Comparison of ENCODE assay signal across 8 cellular contexts in the genomic region with DNA sequence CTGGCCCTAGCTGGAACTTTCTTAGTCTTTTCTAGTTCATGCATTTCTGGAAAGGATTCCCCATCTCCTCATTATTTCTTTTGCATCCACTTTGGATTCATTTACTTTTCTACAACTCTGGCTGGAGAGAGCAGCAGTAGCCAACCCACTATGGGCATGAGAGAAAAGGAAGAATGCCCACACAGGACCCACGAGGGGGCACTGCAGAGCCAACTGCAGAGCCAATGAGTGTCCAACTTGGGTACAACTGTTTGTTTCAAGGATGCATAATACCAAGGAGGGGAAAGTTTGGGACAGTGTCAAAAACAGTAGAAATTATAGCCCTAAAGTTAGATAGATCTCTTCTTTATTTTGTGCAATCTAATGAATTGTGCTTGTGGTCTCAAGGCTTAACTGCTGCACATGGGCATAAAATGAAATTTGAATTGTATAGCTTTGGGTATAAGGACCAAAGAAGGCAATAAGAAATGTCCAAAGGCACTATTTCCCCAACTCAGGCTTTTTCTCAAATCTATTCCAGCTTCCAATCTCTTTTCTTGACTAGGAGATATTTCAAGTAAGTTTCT.
DNase-seq lines count a peak whose midpoint lies in the region; ATAC-seq and TF ChIP-seq lines count a peak whose summit lies in the region.

No MANE protein-coding gene starts in this region.

- peaks cover 6% of the 10 kb centered on the region; the same call in 1 of the 2 replicates for H3K4me1 ChIP-seq in GM23248 (ENCODE audit: insufficient read depth)

- no peak overlapping the region for H3K27ac Mint-ChIP-seq in naive thymus-derived CD8-positive, alpha-beta T cell

- CTCF ChIA-PET in BJ (lab: Yijun Ruan, JAX) = interaction anchor here (0.7 to 5.9 kb wide), 11 partner anchors 9 to 279 kb away, joined by 3 to 61 read pairs (median 4); a partner anchor contains a TSS

- 0 out of 2 replicates have a peak, but pooled peaks cover 3% of the 10 kb centered on the region for H3F3A ChIP-seq in GM23248 (ENCODE audit: insufficient read depth)

- H3K27ac ChIP-seq in GM23248 = no peak overlapping the region

- H3K4me1 Mint-ChIP-seq in naive thymus-derived CD8-positive, alpha-beta T cell = no peaks in the 10 kb centered on the region

- no peak overlapping the region for H2AFZ ChIP-seq in GM23248

- ATAC-seq in SK-N-SH treated with all-trans-retinoic acid at 6 μM for 48 hours = peak; percentile 59
- ATAC-seq in naive thymus-derived CD8-positive, alpha-beta T cell = no peak

- H3K36me3 ChIP-seq in BJ (ENCODE audit: control insufficient read depth, insufficient read depth, low read length) = no peaks in the 10 kb centered on the region
- H3K36me3 ChIP-seq in GM23248 (ENCODE audit: low read depth) = no peaks in the 10 kb centered on the region

- H3K9me2 ChIP-seq in GM23248 (ENCODE audit: insufficient read depth) = no peaks in the 10 kb centered on the region

- H3K27me3 ChIP-seq in BJ (ENCODE audit: control insufficient read depth, insufficient read depth, low read length) (no peaks in the 10 kb centered on the region), GM23248 (replicated peaks; ENCODE audit: insufficient read depth) (no peaks in the 10 kb centered on the region)

- no peaks in the 10 kb centered on the region for H4K20me1 ChIP-seq in GM23248 (ENCODE audit: insufficient read depth)

- 33 to 39% methylated on average over 1 of the region's 1 CpG for WGBS in GM23248 (ENCODE audit: low coverage in 1 of 2, low lambda C conversion rate in 2 of 2, missing lambda C conversion rate in 2 of 2), 2 experiments

- no peak for DNase-seq in BJ (ENCODE audit: low read depth)
- peak; percentile 53 for DNase-seq in GM23248
- peak; percentile 10 for DNase-seq in kidney glomerular epithelial cell (lab: John Stamatoyannopoulos, UW)
- no peak for DNase-seq in naive thymus-derived CD8-positive, alpha-beta T cell
- no peak for DNase-seq in effector CD8-positive, alpha-beta T cell (lab: John Stamatoyannopoulos, UW)
- no peak for DNase-seq in activated effector memory CD4-positive, alpha-beta T cell treated with Interleukin-2 at 50 U/mL for 16 hours
- DNase-seq in cortex of kidney (lab: John Stamatoyannopoulos, UW) = no peak

- no peaks in the 10 kb centered on the region for H3K36me3 Mint-ChIP-seq in naive thymus-derived CD8-positive, alpha-beta T cell

- H3K27me3 Mint-ChIP-seq in naive thymus-derived CD8-positive, alpha-beta T cell = peaks cover 0 to 9% (median 1%) of the 10 kb centered on the region in 5 donors

- peaks cover 0 to 31% (median 2%) of the 10 kb centered on the region in 9 donors for H3K9me3 Mint-ChIP-seq in naive thymus-derived CD8-positive, alpha-beta T cell

- no peak overlapping the region for H3K4me3 Mint-ChIP-seq in naive thymus-derived CD8-positive, alpha-beta T cell

- H3K9ac ChIP-seq in GM23248 = no peak overlapping the region

- H3K79me2 ChIP-seq in GM23248 (ENCODE audit: insufficient read depth) = peaks cover 4% of the 10 kb centered on the region; the same call in 1 of the 2 replicates

- POLR2A ChIA-PET in BJ (lab: Charles Lee) = no interaction called here
- POLR2A ChIA-PET in naive thymus-derived CD8-positive, alpha-beta T cell (lab: Charles Lee) = no interaction called here

- no peak overlapping the region for H3K4me2 ChIP-seq in GM23248 (ENCODE audit: unreplicated experiment)

- in situ Hi-C loops in GM23248 (cut with MboI) = no loop called here

- H3K4me3 ChIP-seq in BJ (ENCODE audit: low read depth, low read length) = no peak overlapping the region
- no peak overlapping the region for H3K4me3 ChIP-seq in GM23248

- no peaks in the 10 kb centered on the region for H3K9me3 ChIP-seq in GM23248 (ENCODE audit: low read depth)

- TF ChIP-seq CTCF in BJ (IDR thresholded peaks at IDR 0.05; ENCODE audit: insufficient read depth, low read depth, low read length) = peak; percentile 44

TF ChIP-seq in SK-N-SH treated with all-trans-retinoic acid at 6 μM for 48 hours, 23 proteins besides CTCF, POLR2A, EP300 and RAD21:
- TF ChIP-seq ARNTL (CRISPR knock-in tag; IDR thresholded peaks at IDR 0.05; ENCODE audit: borderline replicate concordance, low read depth) (no peak), BACH2 (CRISPR knock-in tag; IDR thresholded peaks at IDR 0.05; ENCODE audit: borderline replicate concordance) (no peak), ESRRG (CRISPR knock-in tag; IDR thresholded peaks at IDR 0.05) (no peak), ISL1 (CRISPR knock-in tag; IDR thresholded peaks at IDR 0.05) (no peak), ZC3H10 (CRISPR knock-in tag; IDR thresholded peaks at IDR 0.05) (no peak), ZNF70 (CRISPR knock-in tag; IDR thresholded peaks at IDR 0.05) (no peak), CSDC2 (CRISPR knock-in tag; IDR thresholded peaks at IDR 0.05) (no peak), RARB (CRISPR knock-in tag; IDR thresholded peaks at IDR 0.05) (no peak), OSR1 (CRISPR knock-in tag; IDR thresholded peaks at IDR 0.05) (no peak), TOX (CRISPR knock-in tag; IDR thresholded peaks at IDR 0.05; ENCODE audit: borderline replicate concordance) (no peak), ZFP30 (CRISPR knock-in tag; IDR thresholded peaks at IDR 0.05) (no peak), TCF4 (CRISPR knock-in tag; IDR thresholded peaks at IDR 0.05; ENCODE audit: borderline replicate concordance) (no peak)
- TF ChIP-seq, protein P1, sequence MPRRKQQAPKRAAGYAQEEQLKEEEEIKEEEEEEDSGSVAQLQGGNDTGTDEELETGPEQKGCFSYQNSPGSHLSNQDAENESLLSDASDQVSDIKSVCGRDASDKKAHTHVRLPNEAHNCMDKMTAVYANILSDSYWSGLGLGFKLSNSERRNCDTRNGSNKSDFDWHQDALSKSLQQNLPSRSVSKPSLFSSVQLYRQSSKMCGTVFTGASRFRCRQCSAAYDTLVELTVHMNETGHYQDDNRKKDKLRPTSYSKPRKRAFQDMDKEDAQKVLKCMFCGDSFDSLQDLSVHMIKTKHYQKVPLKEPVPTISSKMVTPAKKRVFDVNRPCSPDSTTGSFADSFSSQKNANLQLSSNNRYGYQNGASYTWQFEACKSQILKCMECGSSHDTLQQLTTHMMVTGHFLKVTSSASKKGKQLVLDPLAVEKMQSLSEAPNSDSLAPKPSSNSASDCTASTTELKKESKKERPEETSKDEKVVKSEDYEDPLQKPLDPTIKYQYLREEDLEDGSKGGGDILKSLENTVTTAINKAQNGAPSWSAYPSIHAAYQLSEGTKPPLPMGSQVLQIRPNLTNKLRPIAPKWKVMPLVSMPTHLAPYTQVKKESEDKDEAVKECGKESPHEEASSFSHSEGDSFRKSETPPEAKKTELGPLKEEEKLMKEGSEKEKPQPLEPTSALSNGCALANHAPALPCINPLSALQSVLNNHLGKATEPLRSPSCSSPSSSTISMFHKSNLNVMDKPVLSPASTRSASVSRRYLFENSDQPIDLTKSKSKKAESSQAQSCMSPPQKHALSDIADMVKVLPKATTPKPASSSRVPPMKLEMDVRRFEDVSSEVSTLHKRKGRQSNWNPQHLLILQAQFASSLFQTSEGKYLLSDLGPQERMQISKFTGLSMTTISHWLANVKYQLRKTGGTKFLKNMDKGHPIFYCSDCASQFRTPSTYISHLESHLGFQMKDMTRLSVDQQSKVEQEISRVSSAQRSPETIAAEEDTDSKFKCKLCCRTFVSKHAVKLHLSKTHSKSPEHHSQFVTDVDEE (CRISPR knock-in tag; IDR thresholded peaks at IDR 0.05) = no peak
- TF ChIP-seq, protein P2, sequence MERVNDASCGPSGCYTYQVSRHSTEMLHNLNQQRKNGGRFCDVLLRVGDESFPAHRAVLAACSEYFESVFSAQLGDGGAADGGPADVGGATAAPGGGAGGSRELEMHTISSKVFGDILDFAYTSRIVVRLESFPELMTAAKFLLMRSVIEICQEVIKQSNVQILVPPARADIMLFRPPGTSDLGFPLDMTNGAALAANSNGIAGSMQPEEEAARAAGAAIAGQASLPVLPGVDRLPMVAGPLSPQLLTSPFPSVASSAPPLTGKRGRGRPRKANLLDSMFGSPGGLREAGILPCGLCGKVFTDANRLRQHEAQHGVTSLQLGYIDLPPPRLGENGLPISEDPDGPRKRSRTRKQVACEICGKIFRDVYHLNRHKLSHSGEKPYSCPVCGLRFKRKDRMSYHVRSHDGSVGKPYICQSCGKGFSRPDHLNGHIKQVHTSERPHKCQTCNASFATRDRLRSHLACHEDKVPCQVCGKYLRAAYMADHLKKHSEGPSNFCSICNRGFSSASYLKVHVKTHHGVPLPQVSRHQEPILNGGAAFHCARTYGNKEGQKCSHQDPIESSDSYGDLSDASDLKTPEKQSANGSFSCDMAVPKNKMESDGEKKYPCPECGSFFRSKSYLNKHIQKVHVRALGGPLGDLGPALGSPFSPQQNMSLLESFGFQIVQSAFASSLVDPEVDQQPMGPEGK (CRISPR knock-in tag; IDR thresholded peaks at IDR 0.05; ENCODE audit: borderline replicate concordance) = no peak

Comparison
In these comparisons a context has a peak if more than half of its experiments do, and no peak if none do; other contexts are left out.
1. DNase-seq: peak in GM23248 (single experiment) and kidney glomerular epithelial cell (single experiment); none in BJ (single experiment), naive thymus-derived CD8-positive, alpha-beta T cell (0 of 10), effector CD8-positive, alpha-beta T cell (single experiment), activated effector memory CD4-positive, alpha-beta T cell treated with Interleukin-2 at 50 U/mL for 16 hours (single experiment) and cortex of kidney (single experiment).